In the genomic region with DNA sequence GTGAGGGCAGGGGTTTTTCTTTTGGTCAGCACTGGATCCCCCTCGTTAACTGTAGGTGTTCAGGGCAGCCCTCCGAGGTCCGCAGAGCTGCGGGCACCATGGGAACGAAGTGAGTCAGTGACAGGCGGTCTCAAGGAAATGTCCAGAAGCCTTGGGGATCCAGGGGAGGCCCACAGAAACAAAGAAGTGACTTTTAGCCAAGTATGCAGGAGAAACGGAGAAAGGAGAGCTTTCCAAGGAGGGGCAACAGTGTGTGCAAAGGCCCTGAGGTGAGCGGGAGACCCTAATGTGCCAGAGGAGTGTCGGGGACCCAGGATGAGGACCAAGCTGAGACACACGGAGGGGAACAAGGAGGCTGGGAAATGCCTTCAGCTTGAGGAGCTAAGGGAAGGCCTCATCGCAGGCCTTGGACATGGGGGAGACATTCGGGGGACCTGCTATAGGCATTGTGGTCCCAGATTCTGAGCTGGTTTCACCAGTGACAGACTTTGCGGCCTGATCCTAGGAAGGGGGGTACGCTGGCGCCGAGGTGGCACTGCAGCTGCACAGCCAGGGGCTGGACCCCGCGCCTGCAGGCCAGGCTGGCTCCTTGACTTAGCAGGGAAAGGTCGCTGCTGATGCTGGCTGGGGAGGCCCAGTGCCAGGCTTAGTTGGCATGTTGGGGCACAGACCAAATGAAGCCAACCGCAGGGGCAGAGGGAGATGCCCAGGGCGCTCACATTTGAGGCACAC, we compare ENCODE assay signal across 8 cellular contexts. TPM values are rescaled to one million over a fixed set of nuclear protein-coding genes. Genes with fewer than 3 reads are reported as not detected.
DNase-seq lines count a peak whose midpoint lies in the region; ATAC-seq, FAIRE-seq and TF ChIP-seq lines count a peak whose summit lies in the region.

No MANE protein-coding gene starts in this region.

- H3K27me3 ChIP-seq in CD4-positive, alpha-beta T cell (ENCODE audit: control insufficient read depth, insufficient read depth, low read length), result no peaks in the 10 kb centered on the region
- H3K27me3 ChIP-seq in MM.1S (replicated peaks; ENCODE audit: insufficient read depth, low read length) (no peaks in the 10 kb centered on the region), H1 (replicated peaks in 1 of 4; ENCODE audit: control insufficient read depth in 3 of 4, extremely low read depth in 1 of 4, insufficient read depth in 3 of 4, low read length in 3 of 4) (peaks cover 0 to 2% (median 0%) of the 10 kb centered on the region in 4 experiments; a peak in 1 of 7 replicates), ovary (no peaks in the 10 kb centered on the region)

- H2BK120ac ChIP-seq in H1 (replicated peaks; ENCODE audit: low read depth, low read length), result no peak overlapping the region

- H3K4me1 ChIP-seq in MM.1S (ENCODE audit: low read length), result peaks cover 14% of the 10 kb centered on the region; the same call in 1 of the 2 replicates
- peaks cover 0 to 15% (median 11%) of the 10 kb centered on the region in 4 experiments; a peak in 5 of 7 replicates for H3K4me1 ChIP-seq in H1 (replicated peaks in 1 of 4; ENCODE audit: control insufficient read depth in 3 of 4, insufficient read depth in 4 of 4, low read length in 3 of 4)
- H3K4me1 ChIP-seq in ovary (ENCODE audit: insufficient read depth), result peaks cover 15% of the 10 kb centered on the region

- H3K4me1 Mint-ChIP-seq in CD4-positive, alpha-beta T cell (ENCODE audit: low read depth), result peaks cover 45% of the 10 kb centered on the region

- ATAC-seq in CD4-positive, alpha-beta T cell (ENCODE audit: poor library complexity), result no peak

- H2BK12ac ChIP-seq in H1 (ENCODE audit: low read depth, low read length), result 0 out of 2 replicates have a peak overlapping the region, but pooled peaks have one; percentile 50

- H3K79me2 ChIP-seq in MM.1S (ENCODE audit: low read length), result peaks cover 24% of the 10 kb centered on the region
- no peaks in the 10 kb centered on the region for H3K79me2 ChIP-seq in H1 (ENCODE audit: control insufficient read depth in 1 of 2, insufficient read depth in 2 of 2, low read length in 2 of 2)

- POLR2A ChIA-PET in CD4-positive, alpha-beta T cell (lab: Charles Lee), result interaction anchor here (0.7 to 4.6 kb wide), 5 partner anchors 9 to 174 kb away, joined by 3 to 23 read pairs (median 7); a partner anchor contains a TSS
- POLR2A ChIA-PET in H1 (lab: Charles Lee; ENCODE audit: partially characterized antibody), result interaction anchor here (0.9 to 16.9 kb wide), 13 partner anchors 10 to 173 kb away, joined by 3 to 207 read pairs (median 5); a partner anchor contains a TSS

- no peak overlapping the region for H3K56ac ChIP-seq in H1 (replicated peaks; ENCODE audit: insufficient read length, low read depth, low read length)

- no peak overlapping the region for H4K5ac ChIP-seq in H1 (ENCODE audit: insufficient read length, low read depth, low read length)

- H4K91ac ChIP-seq in H1 (replicated peaks; ENCODE audit: insufficient read length, low read length), result no peak overlapping the region

- no peak overlapping the region for H2BK20ac ChIP-seq in H1 (ENCODE audit: low read length)

- H3K18ac ChIP-seq in H1 (ENCODE audit: extremely low read depth, low read length), result peak overlapping the region; percentile 78; the same call in 1 of the 2 replicates

- WGBS in H1 (ENCODE audit: extremely low coverage in 1 of 2, insufficient coverage in 1 of 2, insufficient read length in 1 of 2, insufficient replicate concordance in 2 of 2, low coverage in 1 of 2, low lambda C conversion rate in 2 of 2, missing lambda C conversion rate in 1 of 2), 2 experiments, result 89% methylated on average over 21 of the region's 21 CpGs; no CpG with 5 or more reads in 1 of the 2 experiments
- WGBS in ovary, 3 donors, result 84 to 88% (median 85%) methylated on average over 21 of the region's 21 CpGs

- H4K8ac ChIP-seq in H1 (ENCODE audit: extremely low read depth, insufficient read depth, low read length), result peak overlapping the region; percentile 35; the same call in 1 of the 2 replicates

- H3K9ac ChIP-seq in MM.1S (ENCODE audit: low read length) (peak overlapping the region; percentile 92; the same call in 1 of the 2 replicates), H1 (replicated peaks in 1 of 4; ENCODE audit: extremely low read depth in 1 of 4, low read depth in 3 of 4, low read length in 3 of 4) (no peak overlapping the region)

- peak overlapping the region; percentile 83 for H3K4me3 Mint-ChIP-seq in CD4-positive, alpha-beta T cell

- H4K20me1 ChIP-seq in MM.1S (ENCODE audit: insufficient read depth, low read length) (no peaks in the 10 kb centered on the region), H1 (replicated peaks in 1 of 2; ENCODE audit: control insufficient read depth in 1 of 2, insufficient read depth in 2 of 2, low read length in 2 of 2) (peaks cover 8 to 20% of the 10 kb centered on the region in 2 experiments)

- peaks cover 25% of the 10 kb centered on the region for H3K36me3 Mint-ChIP-seq in CD4-positive, alpha-beta T cell (ENCODE audit: low read depth)

- DNase-seq in CD4-positive, alpha-beta T cell, result no peak
- DNase-seq in MM.1S (no peak), H1 (ENCODE audit: low read depth in 1 of 2, low spot score in 2 of 2) (no peak), ovary (peak in 3 of 5 donors; percentile 20 to 46 (median 33)), NCI-H2227 treated with DMSO at 0.1 percent for 48 hours (lab: John Stamatoyannopoulos, UW) (no peak), NCI-H1105 treated with DMSO at 0.1 percent for 48 hours (lab: John Stamatoyannopoulos, UW) (no peak), NCI-H187 treated with DMSO at 0.1 percent for 48 hours (lab: John Stamatoyannopoulos, UW) (no peak), middle frontal gyrus (ENCODE audit: extremely low spot score, low spot score) (no peak)

- 0 out of 2 replicates have a peak overlapping the region, but pooled peaks have one; percentile 24 for H2BK5ac ChIP-seq in H1 (ENCODE audit: low read depth, low read length)

- no peak overlapping the region for H3K14ac ChIP-seq in H1 (ENCODE audit: insufficient read length)

- H3K9me3 ChIP-seq in CD4-positive, alpha-beta T cell (ENCODE audit: control insufficient read depth, low read length), result no peaks in the 10 kb centered on the region
- H3K9me3 ChIP-seq in MM.1S (replicated peaks; ENCODE audit: insufficient read depth, low read length), result no peaks in the 10 kb centered on the region
- no peaks in the 10 kb centered on the region for H3K9me3 ChIP-seq in H1 (ENCODE audit: insufficient read depth in 2 of 2, low read depth in 1 of 2, low read length in 1 of 2)
- no peaks in the 10 kb centered on the region for H3K9me3 ChIP-seq in ovary

- H3K27ac ChIP-seq in CD4-positive, alpha-beta T cell (ENCODE audit: low read depth, low read length), result no peak overlapping the region
- H3K27ac ChIP-seq in MM.1S (ENCODE audit: low read length) (peak overlapping the region; percentile 79; the same call in 1 of the 2 replicates), H1 (ENCODE audit: low read depth, low read length) (no peak overlapping the region), ovary (peak overlapping the region; percentile 63 to 68)

- H3K9me3 Mint-ChIP-seq in CD4-positive, alpha-beta T cell, result no peaks in the 10 kb centered on the region

- no peak overlapping the region for H3K23ac ChIP-seq in H1 (ENCODE audit: insufficient read length)

- TF ChIP-seq POLR2A in H1 (IDR thresholded peaks at IDR 0.05; ENCODE audit: control extremely low read depth in 1 of 2, low read depth in 2 of 2, low read length in 2 of 2) (no peak), ovary (IDR thresholded peaks at IDR 0.05) (no peak)

- TF ChIP-seq EP300 in H1 (IDR thresholded peaks at IDR 0.05; ENCODE audit: borderline replicate concordance in 1 of 2, low read depth in 2 of 2, low read length in 2 of 2) (no peak), ovary (IDR thresholded peaks at IDR 0.05) (no peak)

- no peak for TF ChIP-seq RAD21 in H1 (IDR thresholded peaks at IDR 0.05 in 1 of 2, conservative IDR thresholded peaks at IDR 0.05 in 1 of 2; ENCODE audit: low read depth in 2 of 2, low read length in 2 of 2)

- H3K9me2 ChIP-seq in MM.1S (replicated peaks; ENCODE audit: insufficient read depth, low read length), result no peaks in the 10 kb centered on the region

- H3K36me3 ChIP-seq in MM.1S (replicated peaks; ENCODE audit: insufficient read depth, low read length) (peaks cover 6% of the 10 kb centered on the region; the same call in 1 of the 2 replicates), H1 (ENCODE audit: control insufficient read depth in 2 of 4, insufficient read depth in 4 of 4, low read length in 3 of 4) (peaks cover 12 to 31% (median 27%) of the 10 kb centered on the region in 4 experiments), ovary (no peaks in the 10 kb centered on the region)

- no peak overlapping the region for H3K4ac ChIP-seq in H1 (replicated peaks; ENCODE audit: insufficient read length, low read depth, low read length)

- H3K79me1 ChIP-seq in H1 (ENCODE audit: low read depth, low read length), result no peaks in the 10 kb centered on the region

- CTCF ChIA-PET in CD4-positive, alpha-beta T cell (lab: Charles Lee), result interaction anchor here (1.4 to 3.2 kb wide), 3 partner anchors 26 to 118 kb away, joined by 4 to 22 read pairs (median 6); no protein-coding TSS in a partner anchor
- CTCF ChIA-PET in H1 (lab: Charles Lee; ENCODE audit: partially characterized antibody), result interaction anchor here (0.7 to 2.4 kb wide), 8 partner anchors 8 to 129 kb away, joined by 3 to 6 read pairs (median 3); no protein-coding TSS in a partner anchor

- H2AFZ ChIP-seq in MM.1S (ENCODE audit: low read length), result no peak overlapping the region
- no peak overlapping the region for H2AFZ ChIP-seq in H1 (ENCODE audit: low read length)

- peaks cover 7% of the 10 kb centered on the region for H3K23me2 ChIP-seq in H1 (ENCODE audit: low read depth, low read length)

- peaks cover 29% of the 10 kb centered on the region for H3F3A ChIP-seq in MM.1S (ENCODE audit: insufficient read depth, low read length)

- peak overlapping the region; percentile 44 for H3K27ac Mint-ChIP-seq in CD4-positive, alpha-beta T cell

- intact Hi-C loops in CD4-positive, alpha-beta T cell (cut with DNase I, micrococcal nuclease), result loop anchor here (1.0 to 2.0 kb wide), 3 partner anchors 34 to 138 kb away; no protein-coding TSS in a partner anchor
- intact Hi-C loops in ovary (cut with DNase I), result loop anchor here in 3 of 4 donors (5.0 to 10.0 kb wide), 3 partner anchors 35 to 108 kb away; a partner anchor contains a TSS

- 0 out of 2 replicates have a peak overlapping the region, but pooled peaks have one; percentile 16 for H2BK15ac ChIP-seq in H1 (ENCODE audit: low read length)

- H3K27me3 Mint-ChIP-seq in CD4-positive, alpha-beta T cell, result no peaks in the 10 kb centered on the region

- H2AK5ac ChIP-seq in H1 (ENCODE audit: low read depth, low read length), result no peak overlapping the region; the same call in 1 of the 2 replicates

- FAIRE-seq in H1 (lab: Jason Lieb, UNC), result no peak

- no peak for TF ChIP-seq CTCF in CD4-positive, alpha-beta T cell (IDR thresholded peaks at IDR 0.05)
- no peak for TF ChIP-seq CTCF in MM.1S (IDR thresholded peaks at IDR 0.05; ENCODE audit: low read length)
- TF ChIP-seq CTCF in H1 (IDR thresholded peaks at IDR 0.05; ENCODE audit: control extremely low read depth in 1 of 3, insufficient read depth in 1 of 3, low read depth in 1 of 3, low read length in 3 of 3), result no peak
- no peak for TF ChIP-seq CTCF in ovary (IDR thresholded peaks at IDR 0.05)

- H3K4me3 ChIP-seq in MM.1S (ENCODE audit: low read length), result peak overlapping the region; percentile 90
- H3K4me3 ChIP-seq in H1 (ENCODE audit: extremely low read depth in 1 of 4, insufficient read depth in 2 of 4, low read depth in 3 of 4, low read length in 4 of 4), result peak overlapping the region; percentile 53 to 88 (median 58)
- peak overlapping the region; percentile 49 for H3K4me3 ChIP-seq in ovary

- H3K4me2 ChIP-seq in MM.1S (ENCODE audit: low read depth, low read length) (peak overlapping the region; percentile 79), H1 (ENCODE audit: insufficient read depth in 1 of 2, low read depth in 2 of 2, low read length in 2 of 2) (peak overlapping the region; percentile 54 to 91; a peak in 3 of 4 replicates)

RNA-seq across cellular contexts. Expression of a gene that starts 3.3 kb away (rescaled TPM):
- total RNA-seq in CD4-positive, alpha-beta T cell, result 1 to 10 TPM; 3.6 to 4.2 TPM
- 1.1 and 2.2 TPM in 2 replicates for total RNA-seq in H1 (2021; fragmentation: NEBNext Ultra II Directional; extraction: Animal tissue kit (Norgen Biotek cat#: 25700))
- polyA plus RNA-seq in H1 (2011; rRNA removed) (3.7 and 3.8 TPM in 2 replicates), ovary (10 to 100 TPM in 1 of 2 donors, not detected in 1; 11.7 TPM)
- 0.93 TPM for polyA plus RNA-seq in H1 (2011; cell fraction: cytosol; rRNA removed)
- 5.8 TPM for polyA plus RNA-seq in H1 (2011; cell fraction: nucleus; rRNA removed)
- polyA plus RNA-seq in H1 (2012, experiment 1 of 2), result 0.95 to 2.8 TPM (median 1.9 TPM) in 4 replicates
- 0.91 TPM for polyA plus RNA-seq in H1 (2012, experiment 2 of 2)
- 2.6 TPM for polyA plus RNA-seq in H1 (2013, experiment 1 of 2)
- polyA plus RNA-seq in H1 (2013, experiment 2 of 2), result 2.4 TPM
- not detected in 2 replicates for polyA minus RNA-seq in H1 (2011; rRNA and poly(A)+ RNA removed)
- not detected for polyA minus RNA-seq in H1 (2011; cell fraction: cytosol; rRNA and poly(A)+ RNA removed)
- polyA minus RNA-seq in H1 (2011; cell fraction: nucleus; rRNA and poly(A)+ RNA removed), result 2.3 TPM
- 10 to 100 TPM in 6 of 7 donors, 1 to 10 TPM in 1; 7.5 to 43.5 (median 20.6) TPM for total RNA-seq in ovary

RNA-seq across cellular contexts. Expression of a gene that starts 9.6 kb away (rescaled TPM):
- total RNA-seq in CD4-positive, alpha-beta T cell, result 100 to 1,000 TPM; 141 to 145 TPM
- total RNA-seq in H1 (2021; fragmentation: NEBNext Ultra II Directional; extraction: Animal tissue kit (Norgen Biotek cat#: 25700)), result 112 and 116 TPM in 2 replicates
- polyA plus RNA-seq in H1 (2011; rRNA removed), result 128 and 182 TPM in 2 replicates
- polyA plus RNA-seq in H1 (2011; cell fraction: cytosol; rRNA removed), result 107 TPM
- 485 TPM for polyA plus RNA-seq in H1 (2011; cell fraction: nucleus; rRNA removed)
- polyA plus RNA-seq in H1 (2012, experiment 1 of 2), result 120 to 133 TPM (median 129 TPM) in 4 replicates
- 128 TPM for polyA plus RNA-seq in H1 (2012, experiment 2 of 2)
- polyA plus RNA-seq in H1 (2013, experiment 1 of 2), result 81.5 TPM
- 77.1 TPM for polyA plus RNA-seq in H1 (2013, experiment 2 of 2)
- polyA minus RNA-seq in H1 (2011; rRNA and poly(A)+ RNA removed), result 93.9 and 120 TPM in 2 replicates
- polyA minus RNA-seq in H1 (2011; cell fraction: cytosol; rRNA and poly(A)+ RNA removed), result 99.0 TPM
- polyA minus RNA-seq in H1 (2011; cell fraction: nucleus; rRNA and poly(A)+ RNA removed), result 145 TPM
- total RNA-seq in ovary, result 100 to 1,000 TPM in 1 of 7 donors, 10 to 100 TPM in 6; 51.2 to 102 (median 68.6) TPM
- 10 to 100 TPM; 51.0 to 65.6 TPM for polyA plus RNA-seq in ovary

RNA-seq across cellular contexts. Expression of a gene that starts 23.7 kb away (rescaled TPM):
- total RNA-seq in CD4-positive, alpha-beta T cell, result 100 to 1,000 TPM; 260 to 267 TPM
- total RNA-seq in H1 (2021; fragmentation: NEBNext Ultra II Directional; extraction: Animal tissue kit (Norgen Biotek cat#: 25700)), result 98.6 and 110 TPM in 2 replicates
- 70.6 and 78.6 TPM in 2 replicates for polyA plus RNA-seq in H1 (2011; rRNA removed)
- polyA plus RNA-seq in H1 (2011; cell fraction: cytosol; rRNA removed), result 63.7 TPM
- 97.6 TPM for polyA plus RNA-seq in H1 (2011; cell fraction: nucleus; rRNA removed)
- 73.2 to 115 TPM (median 98.8 TPM) in 4 replicates for polyA plus RNA-seq in H1 (2012, experiment 1 of 2)
- polyA plus RNA-seq in H1 (2012, experiment 2 of 2), result 98.7 TPM
- 54.2 TPM for polyA plus RNA-seq in H1 (2013, experiment 1 of 2)
- polyA plus RNA-seq in H1 (2013, experiment 2 of 2), result 53.0 TPM
- 39.1 and 39.8 TPM in 2 replicates for polyA minus RNA-seq in H1 (2011; rRNA and poly(A)+ RNA removed)
- 125 TPM for polyA minus RNA-seq in H1 (2011; cell fraction: cytosol; rRNA and poly(A)+ RNA removed)
- 167 TPM for polyA minus RNA-seq in H1 (2011; cell fraction: nucleus; rRNA and poly(A)+ RNA removed)
- total RNA-seq in ovary, result 100 to 1,000 TPM; 257 to 457 (median 337) TPM
- 100 to 1,000 TPM; 125 to 265 TPM for polyA plus RNA-seq in ovary

Comparison
In these comparisons a context has a peak if more than half of its experiments do, and no peak if none do; other contexts are left out.
1. DNase-seq: peak in ovary (3 of 5); none in CD4-positive, alpha-beta T cell (0 of 10), MM.1S (single experiment), H1 (0 of 2), NCI-H2227 treated with DMSO at 0.1 percent for 48 hours (single experiment), NCI-H1105 treated with DMSO at 0.1 percent for 48 hours (single experiment), NCI-H187 treated with DMSO at 0.1 percent for 48 hours (single experiment) and middle frontal gyrus (single experiment).
2. H3K27ac ChIP-seq: peak in MM.1S (single experiment) and ovary (2 of 2); none in CD4-positive, alpha-beta T cell (single experiment) and H1 (single experiment).
3. Peak in every context shown above with its lines, with median percentiles within 50 percentile points of each other: H3K4me3 ChIP-seq.